11 cellular contexts compared by ENCODE assay signal in the genomic region with DNA sequence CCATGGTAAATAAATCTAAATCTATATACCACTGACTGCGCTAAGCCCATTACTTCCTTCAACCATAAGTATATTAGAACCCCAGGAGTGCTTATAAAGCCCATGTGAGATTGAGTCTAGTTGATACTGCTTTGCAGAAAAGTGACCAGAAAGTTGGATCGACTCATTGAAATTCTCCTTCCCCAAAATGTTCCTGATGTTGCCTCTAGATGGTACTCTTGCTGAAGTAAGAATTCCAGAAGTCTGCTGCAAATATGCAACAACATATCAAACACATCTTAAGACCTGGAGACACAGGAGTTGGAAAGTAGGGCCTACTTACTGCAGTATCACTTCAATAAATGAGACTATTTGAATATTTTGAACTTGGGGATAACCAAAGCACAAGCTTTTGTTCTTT.
DNase-seq lines count a peak whose midpoint lies in the region; ATAC-seq and TF ChIP-seq lines count a peak whose summit lies in the region.
"Had no signal": no experiment of that assay in that cellular context is flagged by ENCODE, and none has a peak within 500 bp of the region (broad histone marks: within the 10 kb centered on the region; RNA-seq: fewer than 3 reads in every experiment).

No MANE protein-coding gene starts in this region.

- H3K4me1 Mint-ChIP-seq in nephron progenitor cell: no peaks in the 10 kb centered on the region

- peaks cover 24% of the 10 kb centered on the region for H3K9me3 Mint-ChIP-seq in nephron progenitor cell

- H3K4me2 ChIP-seq in MM.1S (ENCODE audit: low read depth, low read length): no peak overlapping the region

- no peak overlapping the region for H3K9ac ChIP-seq in MM.1S (ENCODE audit: low read length)

- TF ChIP-seq CTCF in MM.1S (IDR thresholded peaks at IDR 0.05; ENCODE audit: low read length): peak; percentile 46
- peak; percentile 11 for TF ChIP-seq CTCF in nephron progenitor cell (IDR thresholded peaks at IDR 0.05)
- TF ChIP-seq CTCF in stomach (IDR thresholded peaks at IDR 0.05): peak in 2 of 7 experiments; percentile 9 to 31

- H3K27me3 Mint-ChIP-seq in nephron progenitor cell (ENCODE audit: low read depth, poor library complexity): peaks cover 4% of the 10 kb centered on the region
- H3K27me3 Mint-ChIP-seq: dendritic cell treated with granulocyte-macrophage colony-stimulating factor and Interleukin-4, amounts not matched to agents 40 ng/mL and 50 ng/mL, for 4 days had no signal

- H3K9me3 ChIP-seq in MM.1S (replicated peaks; ENCODE audit: insufficient read depth, low read length) (no peaks in the 10 kb centered on the region), stomach (peaks cover 0 to 7% (median 3%) of the 10 kb centered on the region in 4 donors)
- H3K9me3 ChIP-seq: upper lobe of left lung had no signal

- no peak for ATAC-seq in HG02623 (IDR thresholded peaks at IDR 0.05; ENCODE audit: unreplicated experiment)

- no peak overlapping the region for H3K27ac Mint-ChIP-seq in nephron progenitor cell
- H3K27ac Mint-ChIP-seq: dendritic cell treated with granulocyte-macrophage colony-stimulating factor and Interleukin-4, amounts not matched to agents 40 ng/mL and 50 ng/mL, for 4 days had no signal

- H3K36me3 Mint-ChIP-seq in nephron progenitor cell (ENCODE audit: low read depth): no peaks in the 10 kb centered on the region

- intact Hi-C loops in stomach (cut with DNase I; ENCODE audit: low total_unique reads): no loop called here

- no peak for TF ChIP-seq POLR2A in stomach (IDR thresholded peaks at IDR 0.05)

- H3K27me3 ChIP-seq in MM.1S (replicated peaks; ENCODE audit: insufficient read depth, low read length) (no peaks in the 10 kb centered on the region), stomach (no peaks in the 10 kb centered on the region)
- H3K27me3 ChIP-seq: upper lobe of left lung had no signal

- no peak for TF ChIP-seq EP300 in stomach (IDR thresholded peaks at IDR 0.05)

- H3K36me3 ChIP-seq in MM.1S (replicated peaks; ENCODE audit: insufficient read depth, low read length) (no peaks in the 10 kb centered on the region), stomach (no peaks in the 10 kb centered on the region)
- H3K36me3 ChIP-seq: upper lobe of left lung had no signal

- no peaks in the 10 kb centered on the region for H3K79me2 ChIP-seq in MM.1S (ENCODE audit: low read length)

- H3K4me1 ChIP-seq in MM.1S (ENCODE audit: low read length): no peaks in the 10 kb centered on the region
- no peaks in the 10 kb centered on the region for H3K4me1 ChIP-seq in stomach
- H3K4me1 ChIP-seq: upper lobe of left lung had no signal

- no peaks in the 10 kb centered on the region for H3F3A ChIP-seq in MM.1S (ENCODE audit: insufficient read depth, low read length)

- H4K20me1 ChIP-seq in MM.1S (ENCODE audit: insufficient read depth, low read length): no peaks in the 10 kb centered on the region

- no peak overlapping the region for H2AFZ ChIP-seq in MM.1S (ENCODE audit: low read length)

- H3K4me3 ChIP-seq in MM.1S (ENCODE audit: low read length): no peak overlapping the region
- no peak overlapping the region for H3K4me3 ChIP-seq in stomach
- H3K4me3 ChIP-seq: upper lobe of left lung had no signal

- no peak overlapping the region for H3K27ac ChIP-seq in MM.1S (ENCODE audit: low read length)
- no peak overlapping the region for H3K27ac ChIP-seq in stomach
- H3K27ac ChIP-seq: upper lobe of left lung had no signal

- WGBS in stomach, 5 donors: 49 to 65% (median 59%) methylated on average over 2 of the region's 2 CpGs

- H3K9me2 ChIP-seq in MM.1S (replicated peaks; ENCODE audit: insufficient read depth, low read length): no peaks in the 10 kb centered on the region

- DNase-seq in DMS114 treated with DMSO at 0.1 percent for 48 hours (lab: John Stamatoyannopoulos, UW; ENCODE audit: unreplicated experiment) (peak; percentile 34), MM.1S (peak; percentile 37), dedifferentiated amniotic fluid mesenchymal stem cell (ENCODE audit: extremely low spot score) (peak; percentile 24), nephron progenitor cell (no peak), NCI-H1694 (lab: John Stamatoyannopoulos, UW) (no peak), stomach (no peak), NCI-H748 (lab: John Stamatoyannopoulos, UW; ENCODE audit: unreplicated experiment) (no peak)
- DNase-seq: NK-92 treated with Interleukin-12 subunit alpha and Interleukin-12 subunit beta, amount 100 ng/mL, for 24 hours; upper lobe of left lung had no signal

- H3K4me3 Mint-ChIP-seq in nephron progenitor cell: no peak overlapping the region
- H3K4me3 Mint-ChIP-seq: dendritic cell treated with granulocyte-macrophage colony-stimulating factor and Interleukin-4, amounts not matched to agents 40 ng/mL and 50 ng/mL, for 4 days had no signal

Comparison
In these comparisons a context has a peak if more than half of its experiments do, and no peak if none do; other contexts are left out.
1. DNase-seq: peak in DMS114 treated with DMSO at 0.1 percent for 48 hours (single experiment), MM.1S (single experiment) and dedifferentiated amniotic fluid mesenchymal stem cell (single experiment); none in nephron progenitor cell (single experiment), NCI-H1694 (single experiment), stomach (single experiment) and NCI-H748 (single experiment).